ENCODE assay signal across 19 cellular contexts in the genomic region with DNA sequence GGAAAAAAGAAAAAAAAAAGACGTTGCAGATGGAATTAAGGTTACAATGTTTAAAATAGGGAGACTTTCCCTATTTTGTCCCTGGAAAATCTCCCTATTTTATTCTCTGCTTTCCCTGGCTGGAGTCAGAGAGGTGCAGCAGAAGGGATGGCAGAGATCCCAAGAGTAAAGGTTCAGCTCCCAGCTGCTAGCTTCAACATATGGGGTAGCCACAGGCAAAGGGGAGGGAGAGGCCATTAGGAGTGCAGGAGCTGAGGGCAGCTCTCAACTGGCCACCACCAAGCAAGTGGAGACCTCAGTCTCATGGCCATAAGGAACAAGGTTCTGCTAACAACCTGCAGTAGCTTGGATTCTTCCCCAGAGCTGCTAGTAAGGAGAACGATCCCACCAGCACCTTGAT.
"Had no signal": no experiment of that assay in that cellular context is flagged by ENCODE, and none has a peak within 500 bp of the region (broad histone marks: within the 10 kb centered on the region; RNA-seq: fewer than 3 reads in every experiment).

No MANE protein-coding gene starts in this region.

- DNase-seq: activated CD8-positive, alpha-beta memory T cell treated with anti-CD3 and anti-CD28 coated beads, Interleukin-2, amount 10 ng/mL, durations not matched to agents 7 days and 5 days; activated CD8-positive, alpha-beta T cell treated with anti-CD3 and anti-CD28 coated beads, Interleukin-2, amount 10 ng/mL, durations not matched to agents 7 days and 5 days; activated naive CD8-positive, alpha-beta T cell treated with anti-CD3 and anti-CD28 coated beads, Interleukin-2, amount 50 U/mL, for 24 hours; activated T-cell treated with anti-CD3 and anti-CD28 coated beads, Interleukin-2, amount 50 U/mL, for 48 hours; amygdala; effector CD4-positive, alpha-beta T cell; foreskin keratinocyte; heart right ventricle; left ventricle myocardium inferior; natural killer cell; occipital lobe; psoas muscle; sigmoid colon; small intestine; stimulated activated CD4-positive, alpha-beta T cell treated with anti-CD3 and anti-CD28 coated beads, Interleukin-4, amount 100 ng/mL, for 4 hours; stimulated activated CD8-positive, alpha-beta memory T cell treated with anti-CD3 and anti-CD28 coated beads, Interleukin-4, amount 100 ng/mL, for 48 hours; tibial artery; upper lobe of right lung had no signal

- ATAC-seq: activated CD8-positive, alpha-beta memory T cell treated with anti-CD3 and anti-CD28 coated beads, Interleukin-2, amount 10 ng/mL, durations not matched to agents 7 days and 5 days; activated CD8-positive, alpha-beta T cell treated with anti-CD3 and anti-CD28 coated beads, Interleukin-2, amount 10 ng/mL, durations not matched to agents 7 days and 5 days; activated naive CD8-positive, alpha-beta T cell treated with anti-CD3 and anti-CD28 coated beads, Interleukin-2, amount 50 U/mL, for 24 hours; foreskin keratinocyte; heart right ventricle; natural killer cell; psoas muscle; stimulated activated memory B cell treated with anti-CD40 and anti-IgM and Interleukin-4, amounts not matched to agents 10 μg/mL and 1 μg/mL and 100 μg/mL, for 72 hours; upper lobe of right lung had no signal
